28 cellular contexts compared by ENCODE assay signal in the genomic region with DNA sequence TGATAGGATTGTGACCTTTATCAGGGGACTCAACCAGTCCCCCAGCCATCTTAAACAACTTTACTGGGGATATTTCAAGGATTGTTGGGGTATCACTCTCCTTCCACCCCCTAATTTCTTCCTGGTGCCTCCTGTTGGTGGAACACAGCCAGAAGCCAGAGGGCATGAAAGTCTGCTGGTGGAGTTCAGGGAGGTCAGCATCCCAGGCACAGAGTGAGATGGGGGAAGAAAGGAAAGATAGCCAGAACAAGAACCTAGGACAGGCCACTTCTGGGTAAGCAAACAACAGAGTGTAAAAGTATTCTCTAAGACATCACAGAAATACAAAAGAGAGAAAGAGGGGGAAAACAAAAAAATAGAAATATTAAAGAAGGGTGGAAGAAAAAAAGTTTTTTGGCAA.
"Had no signal": no experiment of that assay in that cellular context is flagged by ENCODE, and none has a peak within 500 bp of the region (broad histone marks: within the 10 kb centered on the region; RNA-seq: fewer than 3 reads in every experiment).

No MANE protein-coding gene starts in this region.

- H3K4me3 ChIP-seq: adrenal gland, body of pancreas, gastrocnemius medialis, lung, ovary, prostate gland, skin epidermis, stomach, thyroid gland had no signal

- H3K27ac ChIP-seq: adrenal gland, body of pancreas, gastrocnemius medialis, ovary, prostate gland, skin epidermis, stomach, thyroid gland had no signal

- H3K27me3 Mint-ChIP-seq: activated naive CD8-positive, alpha-beta T cell treated with anti-CD3 and anti-CD28 coated beads for 36 hours; naive B cell had no signal

- ATAC-seq: body of pancreas; gastrocnemius medialis; sciatic nerve; stimulated activated memory B cell treated with anti-CD40 and anti-IgM and Interleukin-4, amounts not matched to agents 10 μg/mL and 1 μg/mL and 100 μg/mL, for 72 hours had no signal

- H3K36me3 Mint-ChIP-seq: activated naive CD8-positive, alpha-beta T cell treated with anti-CD3 and anti-CD28 coated beads for 36 hours; immature natural killer cell; naive B cell; stimulated activated memory B cell treated with anti-CD40 and anti-IgM and Interleukin-4, amounts not matched to agents 10 μg/mL and 1 μg/mL and 100 μg/mL, for 72 hours had no signal

- H3K9me3 Mint-ChIP-seq: immature natural killer cell; naive B cell; stimulated activated memory B cell treated with anti-CD40 and anti-IgM and Interleukin-4, amounts not matched to agents 10 μg/mL and 1 μg/mL and 100 μg/mL, for 72 hours; T-helper 2 cell treated with Interferon-gamma antibody and Interleukin-4, amounts not matched to agents 5 μg/mL and 100 μg/mL, for 36 hours had no signal

- H3K27ac Mint-ChIP-seq: activated naive CD8-positive, alpha-beta T cell treated with anti-CD3 and anti-CD28 coated beads for 36 hours; immature natural killer cell; stimulated activated memory B cell treated with anti-CD40 and anti-IgM and Interleukin-4, amounts not matched to agents 10 μg/mL and 1 μg/mL and 100 μg/mL, for 72 hours; T-helper 2 cell treated with Interferon-gamma antibody and Interleukin-4, amounts not matched to agents 5 μg/mL and 100 μg/mL, for 36 hours had no signal

- H3K36me3 ChIP-seq: adrenal gland, gastrocnemius medialis, ovary, prostate gland, stomach, thyroid gland had no signal

- H3K4me1 ChIP-seq: body of pancreas, prostate gland had no signal

- H3K9me3 ChIP-seq: adrenal gland, body of pancreas, gastrocnemius medialis, ovary, prostate gland, stomach, thyroid gland had no signal

- H3K27me3 ChIP-seq: adrenal gland, body of pancreas, gastrocnemius medialis, ovary, stomach, thyroid gland had no signal

- H3K4me3 Mint-ChIP-seq: activated naive CD8-positive, alpha-beta T cell treated with anti-CD3 and anti-CD28 coated beads for 36 hours; immature natural killer cell; naive B cell; stimulated activated memory B cell treated with anti-CD40 and anti-IgM and Interleukin-4, amounts not matched to agents 10 μg/mL and 1 μg/mL and 100 μg/mL, for 72 hours; T-helper 2 cell treated with Interferon-gamma antibody and Interleukin-4, amounts not matched to agents 5 μg/mL and 100 μg/mL, for 36 hours had no signal

- DNase-seq: activated CD4-positive, alpha-beta T cell treated with anti-CD3 and anti-CD28 coated beads for 4 hours; activated CD4-positive, alpha-beta T cell treated with anti-CD3 and anti-CD28 coated beads, Interleukin-2, amount 50 U/mL, for 4 hours; activated CD8-positive, alpha-beta memory T cell treated with anti-CD3 and anti-CD28 coated beads for 24 hours; activated effector memory CD4-positive, alpha-beta T cell treated with Interleukin-2 at 50 U/mL for 16 hours; activated naive CD4-positive, alpha-beta T cell treated with Interleukin-2 at 50 U/mL for 16 hours; activated naive CD8-positive, alpha-beta T cell treated with anti-CD3 and anti-CD28 coated beads for 36 hours; adrenal gland; aorta; body of pancreas; effector CD8-positive, alpha-beta T cell; erythroblast; gastrocnemius medialis; glutamatergic neuron; immature natural killer cell; naive B cell; ovary; retina; stimulated activated CD4-positive, alpha-beta T cell treated with anti-CD3 and anti-CD28 coated beads, Interleukin-4, amount 100 ng/mL, for 4 hours; stimulated activated CD8-positive, alpha-beta memory T cell treated with anti-CD3 and anti-CD28 coated beads, Interleukin-4, amount 100 ng/mL, for 48 hours; stomach; T-helper 1 cell; thyroid gland had no signal

- H3K4me1 Mint-ChIP-seq: activated naive CD8-positive, alpha-beta T cell treated with anti-CD3 and anti-CD28 coated beads for 36 hours; stimulated activated memory B cell treated with anti-CD40 and anti-IgM and Interleukin-4, amounts not matched to agents 10 μg/mL and 1 μg/mL and 100 μg/mL, for 72 hours had no signal
